In genomic region chr11:68673291-68673930, GRCh38 we compare ENCODE assay signal across 30 cellular contexts. TPM values are rescaled to one million over a fixed set of nuclear protein-coding genes. Genes with fewer than 3 reads are reported as not detected.
A peak's percentile ranks its signal among the peaks of the same experiment; 100 is the strongest.
DNase-seq lines count a peak whose midpoint lies in the region; ATAC-seq and TF ChIP-seq lines count a peak whose summit lies in the region.
"Had no signal": no experiment of that assay in that cellular context is flagged by ENCODE, and none has a peak within 500 bp of the region (broad histone marks: within the 10 kb centered on the region; RNA-seq: fewer than 3 reads in every experiment).

No MANE protein-coding gene starts in this region.

- H3K27ac Mint-ChIP-seq in nephron, result peak overlapping the region in 2 of 3 experiments; percentile 12 to 38
- H3K27ac Mint-ChIP-seq in natural killer cell treated with Interleukin-12 subunit alpha and Interleukin-12 subunit beta and Interleukin-15 and Interleukin-18, amount 100 ng/mL, for 72 hours, result no peak overlapping the region
- H3K27ac Mint-ChIP-seq: activated naive CD4-positive, alpha-beta T cell treated with anti-CD3 and anti-CD28 coated beads, Interleukin-2, amount 50 U/mL, for 24 hours; activated T-helper 2 cell treated with anti-CD3 and anti-CD28 coated beads, Interferon-gamma antibody, Interleukin-2, Interleukin-4, amounts not matched to agents 10 μg/mL and 5 μg/mL and 100 μg/mL, durations not matched to agents 14 hours and 24 hours and 36 hours; endodermal cell; stimulated activated memory B cell treated with anti-CD40 and anti-IgM and Interleukin-4, amounts not matched to agents 10 μg/mL and 1 μg/mL and 100 μg/mL, for 72 hours had no signal

- DNase-seq in SK-N-SH, result no peak
- peak; percentile 66 for DNase-seq in astrocyte of the hippocampus (ENCODE audit: low read depth, low spot score)
- no peak for DNase-seq in HUDEP-2 (lab: John Stamatoyannopoulos, UW; ENCODE audit: unreplicated experiment in 76 of 76)
- no peak for DNase-seq in natural killer cell treated with Interleukin-12 subunit alpha and Interleukin-12 subunit beta and Interleukin-15 and Interleukin-18, amount 100 ng/mL, for 72 hours (ENCODE audit: low spot score)
- DNase-seq: 8988T; activated CD4-positive, alpha-beta T cell treated with anti-CD3 and anti-CD28 coated beads for 4 hours; amygdala; BE2C; cortex of kidney; DMS 273 treated with DMSO at 0.1 percent for 48 hours; endodermal cell; foreskin keratinocyte; NCI-H1436 treated with DMSO at 0.1 percent for 48 hours; NCI-H2081 treated with DMSO at 0.1 percent for 48 hours; NCI-H2227 treated with DMSO at 0.1 percent for 48 hours; stimulated activated CD4-positive, alpha-beta T cell treated with anti-CD3 and anti-CD28 coated beads, Interleukin-15, amount 100 ng/mL, for 24 hours; SW 1271; transverse colon had no signal

- no peaks in the 10 kb centered on the region for H3K36me3 Mint-ChIP-seq in nephron (ENCODE audit: low read depth)
- no peaks in the 10 kb centered on the region for H3K36me3 Mint-ChIP-seq in natural killer cell treated with Interleukin-12 subunit alpha and Interleukin-12 subunit beta and Interleukin-15 and Interleukin-18, amount 100 ng/mL, for 72 hours
- H3K36me3 Mint-ChIP-seq: activated naive CD4-positive, alpha-beta T cell treated with anti-CD3 and anti-CD28 coated beads, Interleukin-2, amount 50 U/mL, for 24 hours; CD8-positive, alpha-beta memory T cell; stimulated activated memory B cell treated with anti-CD40 and anti-IgM and Interleukin-4, amounts not matched to agents 10 μg/mL and 1 μg/mL and 100 μg/mL, for 72 hours had no signal

- H3K4me3 ChIP-seq in SK-N-SH (ENCODE audit: low read depth in 2 of 2, low read length in 1 of 2), result no peak overlapping the region
- H3K4me3 ChIP-seq: cardiac muscle cell, Peyer's patch, transverse colon had no signal

- WGBS in SK-N-SH (ENCODE audit: low lambda C conversion rate), result 87% methylated on average over 5 of the region's 6 CpGs

- no peaks in the 10 kb centered on the region for H3K36me3 ChIP-seq in SK-N-SH (replicated peaks in 1 of 2; ENCODE audit: control insufficient read depth in 1 of 2, insufficient read depth in 2 of 2, low read length in 1 of 2)
- H3K36me3 ChIP-seq: BE2C, cardiac muscle cell, Peyer's patch, transverse colon had no signal

- peaks cover 23% of the 10 kb centered on the region for H3K27me3 Mint-ChIP-seq in nephron (ENCODE audit: low read depth)
- H3K27me3 Mint-ChIP-seq in natural killer cell treated with Interleukin-12 subunit alpha and Interleukin-12 subunit beta and Interleukin-15 and Interleukin-18, amount 100 ng/mL, for 72 hours, result peaks cover 0 to 5% of the 10 kb centered on the region in 2 donors
- H3K27me3 Mint-ChIP-seq: activated naive CD4-positive, alpha-beta T cell treated with anti-CD3 and anti-CD28 coated beads, Interleukin-2, amount 50 U/mL, for 24 hours had no signal

- TF ChIP-seq RAD21 in SK-N-SH (IDR thresholded peaks at IDR 0.05; ENCODE audit: low read length), result no peak

- H3K9me2 ChIP-seq in SK-N-SH, result no peaks in the 10 kb centered on the region

- no peaks in the 10 kb centered on the region for H3K9me3 ChIP-seq in SK-N-SH
- H3K9me3 ChIP-seq: transverse colon had no signal

- no peak overlapping the region for H3K4me3 Mint-ChIP-seq in nephron
- no peak overlapping the region for H3K4me3 Mint-ChIP-seq in natural killer cell treated with Interleukin-12 subunit alpha and Interleukin-12 subunit beta and Interleukin-15 and Interleukin-18, amount 100 ng/mL, for 72 hours
- H3K4me3 Mint-ChIP-seq: activated naive CD4-positive, alpha-beta T cell treated with anti-CD3 and anti-CD28 coated beads, Interleukin-2, amount 50 U/mL, for 24 hours; CD8-positive, alpha-beta memory T cell; endodermal cell; stimulated activated memory B cell treated with anti-CD40 and anti-IgM and Interleukin-4, amounts not matched to agents 10 μg/mL and 1 μg/mL and 100 μg/mL, for 72 hours had no signal

- H3K9ac ChIP-seq in SK-N-SH, result no peak overlapping the region

- no peaks in the 10 kb centered on the region for H3K79me2 ChIP-seq in SK-N-SH (ENCODE audit: insufficient read depth)

- no peak overlapping the region for H2AFZ ChIP-seq in SK-N-SH (ENCODE audit: low read depth)

- no peaks in the 10 kb centered on the region for H4K20me1 ChIP-seq in SK-N-SH (ENCODE audit: insufficient read depth)

- no peaks in the 10 kb centered on the region for H3F3A ChIP-seq in SK-N-SH (replicated peaks; ENCODE audit: insufficient read depth)

- no peak for ATAC-seq in SK-N-SH treated with all-trans-retinoic acid at 6 μM for 48 hours
- ATAC-seq in HG02763 (IDR thresholded peaks at IDR 0.05; ENCODE audit: unreplicated experiment), result no peak
- ATAC-seq in HG03520 (IDR thresholded peaks at IDR 0.05; ENCODE audit: unreplicated experiment), result no peak
- no peak for ATAC-seq in natural killer cell treated with Interleukin-12 subunit alpha and Interleukin-12 subunit beta and Interleukin-15 and Interleukin-18, amount 100 ng/mL, for 72 hours
- ATAC-seq: foreskin keratinocyte; stimulated activated memory B cell treated with anti-CD40 and anti-IgM and Interleukin-4, amounts not matched to agents 10 μg/mL and 1 μg/mL and 100 μg/mL, for 72 hours had no signal

- POLR2A ChIA-PET in SK-N-SH (lab: Yijun Ruan, JAX), result no interaction called here

- peaks cover 14% of the 10 kb centered on the region for H3K4me1 Mint-ChIP-seq in nephron
- no peaks in the 10 kb centered on the region for H3K4me1 Mint-ChIP-seq in natural killer cell treated with Interleukin-12 subunit alpha and Interleukin-12 subunit beta and Interleukin-15 and Interleukin-18, amount 100 ng/mL, for 72 hours (ENCODE audit: low read depth in 2 of 2)
- H3K4me1 Mint-ChIP-seq: activated naive CD4-positive, alpha-beta T cell treated with anti-CD3 and anti-CD28 coated beads, Interleukin-2, amount 50 U/mL, for 24 hours; CD8-positive, alpha-beta memory T cell; stimulated activated memory B cell treated with anti-CD40 and anti-IgM and Interleukin-4, amounts not matched to agents 10 μg/mL and 1 μg/mL and 100 μg/mL, for 72 hours had no signal

- no peak for TF ChIP-seq CTCF in SK-N-SH (IDR thresholded peaks at IDR 0.05)
- TF ChIP-seq CTCF in nephron (IDR thresholded peaks at IDR 0.05; ENCODE audit: unreplicated experiment in 3 of 3), result no peak

- peaks cover 0 to 10% of the 10 kb centered on the region in 2 experiments; a peak in 1 of 4 replicates for H3K4me1 ChIP-seq in SK-N-SH (ENCODE audit: control insufficient read depth in 1 of 2, insufficient read depth in 2 of 2, low read depth in 1 of 2, low read length in 1 of 2)
- H3K4me1 ChIP-seq: foreskin keratinocyte, Peyer's patch, transverse colon had no signal

- H3K27ac ChIP-seq in SK-N-SH (ENCODE audit: low read depth in 2 of 2, low read length in 1 of 2), result no peak overlapping the region
- H3K27ac ChIP-seq: cardiac muscle cell, foreskin keratinocyte, Peyer's patch, transverse colon, VCaP had no signal

- CTCF ChIA-PET in SK-N-SH (lab: Yijun Ruan, JAX), result interaction anchor here (1.2 kb wide), 1 partner anchor 12 kb away, joined by 3 read pairs; no protein-coding TSS in a partner anchor

- peaks cover 4% of the 10 kb centered on the region for H3K9me3 Mint-ChIP-seq in nephron
- no peaks in the 10 kb centered on the region for H3K9me3 Mint-ChIP-seq in natural killer cell treated with Interleukin-12 subunit alpha and Interleukin-12 subunit beta and Interleukin-15 and Interleukin-18, amount 100 ng/mL, for 72 hours
- H3K9me3 Mint-ChIP-seq: activated naive CD4-positive, alpha-beta T cell treated with anti-CD3 and anti-CD28 coated beads, Interleukin-2, amount 50 U/mL, for 24 hours; activated T-helper 2 cell treated with anti-CD3 and anti-CD28 coated beads, Interferon-gamma antibody, Interleukin-2, Interleukin-4, amounts not matched to agents 10 μg/mL and 5 μg/mL and 100 μg/mL, durations not matched to agents 14 hours and 24 hours and 36 hours; CD8-positive, alpha-beta memory T cell; endodermal cell; stimulated activated memory B cell treated with anti-CD40 and anti-IgM and Interleukin-4, amounts not matched to agents 10 μg/mL and 1 μg/mL and 100 μg/mL, for 72 hours had no signal

- no peaks in the 10 kb centered on the region; the same call in 1 of the 2 replicates for H3K27me3 ChIP-seq in SK-N-SH (ENCODE audit: insufficient read depth)
- H3K27me3 ChIP-seq: BE2C, cardiac muscle cell, Peyer's patch had no signal

- TF ChIP-seq EP300 in SK-N-SH (IDR thresholded peaks at IDR 0.05; ENCODE audit: borderline replicate concordance in 1 of 2, low read depth in 1 of 2, low read length in 1 of 2), result no peak

- no peak overlapping the region for H3K4me2 ChIP-seq in SK-N-SH

TF ChIP-seq in SK-N-SH treated with all-trans-retinoic acid at 6 μM for 48 hours, 23 proteins besides CTCF, POLR2A, EP300 and RAD21:
- TF ChIP-seq ZNF8 (CRISPR knock-in tag; IDR thresholded peaks at IDR 0.05), result no peak
- peak; percentile 95 for TF ChIP-seq ZNF565 (CRISPR knock-in tag; conservative IDR thresholded peaks at IDR 0.05; ENCODE audit: low read depth)

TF ChIP-seq in SK-N-SH, 30 proteins besides CTCF, POLR2A, EP300 and RAD21:
- TF ChIP-seq USF2 (IDR thresholded peaks at IDR 0.05; ENCODE audit: borderline replicate concordance, low read depth, low read length) (no peak), YY1 (IDR thresholded peaks at IDR 0.05; ENCODE audit: low read depth) (no peak), TEAD4 (IDR thresholded peaks at IDR 0.05; ENCODE audit: borderline replicate concordance, insufficient read depth) (no peak), FOSL2 (IDR thresholded peaks at IDR 0.05; ENCODE audit: borderline replicate concordance, low read depth) (no peak), MEF2A (IDR thresholded peaks at IDR 0.05; ENCODE audit: borderline replicate concordance, low read depth) (no peak), TAF1 (IDR thresholded peaks at IDR 0.05; ENCODE audit: borderline replicate concordance, low read depth, low read length) (no peak), CHD2 (IDR thresholded peaks at IDR 0.05; ENCODE audit: low read length, partially characterized antibody) (no peak)

RNA-seq across cellular contexts. Expression of gene GAL, which starts 10.9 kb away (rescaled TPM):
- 1.6 and 1.8 TPM in 2 replicates for polyA plus RNA-seq in SK-N-SH (2012; rRNA removed)
- 2.0 and 2.5 TPM in 2 replicates for polyA plus RNA-seq in SK-N-SH (2012; cell fraction: cytosol; rRNA removed)
- polyA plus RNA-seq in SK-N-SH (2012; cell fraction: nucleus; rRNA removed), result 0.44 and 1.1 TPM in 2 replicates
- 1 to 10 TPM in 1 of 2 donors, not detected in 1; 1.1 TPM for total RNA-seq in natural killer cell treated with Interleukin-12 subunit alpha and Interleukin-12 subunit beta and Interleukin-15 and Interleukin-18, amount 100 ng/mL, for 72 hours
- total RNA-seq: LHCN-M2 had no signal
- polyA plus RNA-seq: CD8-positive, alpha-beta memory T cell had no signal

Comparison
In these comparisons a context has a peak if more than half of its experiments do, and no peak if none do; other contexts are left out.
1. H3K27ac Mint-ChIP-seq: peak in nephron (2 of 3); none in natural killer cell treated with Interleukin-12 subunit alpha and Interleukin-12 subunit beta and Interleukin-15 and Interleukin-18, amount 100 ng/mL, for 72 hours (0 of 2).